ENCODE assay signal across 26 cellular contexts in genomic region chr2:27687232-27687631, GRCh38.
"Had no signal": no experiment of that assay in that cellular context is flagged by ENCODE, and none has a peak within 500 bp of the region (broad histone marks: within the 10 kb centered on the region; RNA-seq: fewer than 3 reads in every experiment).

No MANE protein-coding gene starts in this region.

- H3K27me3 ChIP-seq: ovary, stomach, testis, thyroid gland, transverse colon, upper lobe of left lung, vagina had no signal

- H3K27me3 Mint-ChIP-seq: memory B cell; naive thymus-derived CD4-positive, alpha-beta T cell; natural killer cell treated with Interleukin-12 subunit alpha and Interleukin-12 subunit beta and Interleukin-15 and Interleukin-18, amount 100 ng/mL, for 72 hours; progenitor cell of endocrine pancreas; stimulated activated naive B cell treated with anti-CD40 and anti-IgM and Interleukin-4, amounts not matched to agents 10 μg/mL and 1 μg/mL and 100 μg/mL, for 72 hours had no signal

- DNase-seq: immature natural killer cell; left ventricle myocardium inferior; midbrain; mucosa of descending colon; naive thymus-derived CD4-positive, alpha-beta T cell; ovary; retina; right cardiac atrium; stimulated activated CD4-positive, alpha-beta T cell treated with anti-CD3 and anti-CD28 coated beads, Interleukin-12 subunit alpha, Interleukin-12 subunit beta, amount 100 ng/mL, for 4 hours; stimulated activated CD4-positive, alpha-beta T cell treated with anti-CD3 and anti-CD28 coated beads, Interleukin-15, amount 100 ng/mL, for 24 hours; stimulated activated CD4-positive, alpha-beta T cell treated with anti-CD3 and anti-CD28 coated beads, Interleukin-2, amount 100 ng/mL, for 24 hours; stimulated activated CD4-positive, alpha-beta T cell treated with anti-CD3 and anti-CD28 coated beads, Interleukin-4, amount 100 ng/mL, for 1 hour; stimulated activated naive B cell treated with anti-CD40 and anti-IgM and Interleukin-4, amounts not matched to agents 10 μg/mL and 1 μg/mL and 100 μg/mL, for 72 hours; stimulated activated naive CD8-positive, alpha-beta T cell treated with anti-CD3 and anti-CD28 coated beads, Interleukin-15, Interleukin-2, amounts not matched to agents 100 U/mL and 50 U/mL, for 24 hours; stomach; testis; thyroid gland; transverse colon; upper lobe of left lung had no signal

- H3K4me3 Mint-ChIP-seq: immature natural killer cell; memory B cell; naive thymus-derived CD4-positive, alpha-beta T cell; natural killer cell treated with Interleukin-12 subunit alpha and Interleukin-12 subunit beta and Interleukin-15 and Interleukin-18, amount 100 ng/mL, for 72 hours; stimulated activated naive B cell treated with anti-CD40 and anti-IgM and Interleukin-4, amounts not matched to agents 10 μg/mL and 1 μg/mL and 100 μg/mL, for 72 hours had no signal

- H3K4me3 ChIP-seq: left ventricle myocardium inferior, lung, mucosa of descending colon, ovary, skin epidermis, stomach, testis, thyroid gland, transverse colon, upper lobe of left lung, vagina had no signal

- H3K36me3 ChIP-seq: ovary had no signal

- ATAC-seq: mucosa of descending colon; naive thymus-derived CD4-positive, alpha-beta T cell; natural killer cell treated with Interleukin-12 subunit alpha and Interleukin-12 subunit beta and Interleukin-15 and Interleukin-18, amount 100 ng/mL, for 72 hours; right cardiac atrium; sciatic nerve; stimulated activated naive B cell treated with anti-CD40 and anti-IgM and Interleukin-4, amounts not matched to agents 10 μg/mL and 1 μg/mL and 100 μg/mL, for 72 hours; stimulated activated naive CD8-positive, alpha-beta T cell treated with anti-CD3 and anti-CD28 coated beads, Interleukin-15, Interleukin-2, amounts not matched to agents 100 U/mL and 50 U/mL, for 24 hours had no signal

- H3K4me1 ChIP-seq: testis, thyroid gland had no signal

- H3K4me1 Mint-ChIP-seq: memory B cell had no signal

- H3K9me3 Mint-ChIP-seq: immature natural killer cell; memory B cell; naive thymus-derived CD4-positive, alpha-beta T cell; natural killer cell treated with Interleukin-12 subunit alpha and Interleukin-12 subunit beta and Interleukin-15 and Interleukin-18, amount 100 ng/mL, for 72 hours; stimulated activated naive B cell treated with anti-CD40 and anti-IgM and Interleukin-4, amounts not matched to agents 10 μg/mL and 1 μg/mL and 100 μg/mL, for 72 hours had no signal

- H3K9me3 ChIP-seq: left ventricle myocardium inferior, mucosa of descending colon, ovary, stomach, testis, thyroid gland, transverse colon, upper lobe of left lung, vagina had no signal

- H3K27ac ChIP-seq: left ventricle myocardium inferior, ovary, stomach, testis, thyroid gland, transverse colon, upper lobe of left lung, vagina had no signal
